19 cellular contexts compared by ENCODE assay signal in the genomic region with DNA sequence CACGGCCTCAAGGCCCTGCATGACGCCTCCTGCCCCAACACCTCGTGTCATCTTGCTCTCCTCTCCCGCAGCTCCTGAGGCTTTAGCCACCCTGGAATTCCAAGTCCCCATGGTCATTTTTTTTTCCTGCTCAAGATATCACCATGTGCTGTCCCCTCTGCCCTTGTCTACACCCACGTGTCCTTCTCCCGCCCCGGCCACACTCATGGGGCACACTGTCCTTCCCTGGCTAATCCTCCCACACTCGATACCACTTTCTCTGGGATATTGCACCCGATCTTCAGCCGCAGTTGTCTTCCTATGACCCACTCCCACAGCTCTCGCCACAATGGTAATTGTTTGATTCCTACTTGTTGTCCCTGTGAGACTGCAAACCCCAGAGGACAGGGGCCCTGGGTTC.
"Had no signal": no experiment of that assay in that cellular context is flagged by ENCODE, and none has a peak within 500 bp of the region (broad histone marks: within the 10 kb centered on the region; RNA-seq: fewer than 3 reads in every experiment).

No MANE protein-coding gene starts in this region.

- H3K4me2 ChIP-seq: smooth muscle cell had no signal

- H3K27ac ChIP-seq: body of pancreas, esophagus squamous epithelium, prostate gland, stomach had no signal

- H3K4me3 ChIP-seq: body of pancreas, esophagus squamous epithelium, lung, prostate gland, smooth muscle cell, stomach had no signal

- H3K27me3 ChIP-seq: body of pancreas, stomach had no signal

- H3K36me3 ChIP-seq: esophagus squamous epithelium, prostate gland, stomach had no signal

- H3K27ac Mint-ChIP-seq: activated CD4-positive, alpha-beta T cell treated with anti-CD3 and anti-CD28 coated beads, Interleukin-2, amount 10 ng/mL, durations not matched to agents 7 days and 5 days; activated naive CD4-positive, alpha-beta T cell treated with anti-CD3 and anti-CD28 coated beads for 36 hours; effector memory CD8-positive, alpha-beta T cell; natural killer cell treated with Interleukin-12 subunit alpha and Interleukin-12 subunit beta and Interleukin-15 and Interleukin-18, amount 100 ng/mL, for 72 hours; T-cell had no signal

- ATAC-seq: activated CD4-positive, CD25-positive, alpha-beta regulatory T cell treated with anti-CD3 and anti-CD28 coated beads, Interleukin-2, amount 50 U/mL, for 24 hours; activated T-cell treated with anti-CD3 and anti-CD28 coated beads, Interleukin-2, amount 50 U/mL, for 4 hours; body of pancreas; effector memory CD8-positive, alpha-beta T cell; natural killer cell treated with Interleukin-12 subunit alpha and Interleukin-12 subunit beta and Interleukin-15 and Interleukin-18, amount 100 ng/mL, for 72 hours; sciatic nerve; stimulated activated effector memory CD8-positive, alpha-beta T cell treated with anti-CD3 and anti-CD28 coated beads, Interleukin-12 subunit alpha, Interleukin-12 subunit beta, amount 100 ng/mL, for 72 hours; T-cell had no signal

- H3K9me3 Mint-ChIP-seq: activated CD4-positive, alpha-beta T cell treated with anti-CD3 and anti-CD28 coated beads, Interleukin-2, amount 10 ng/mL, durations not matched to agents 7 days and 5 days; activated naive CD4-positive, alpha-beta T cell treated with anti-CD3 and anti-CD28 coated beads for 36 hours; activated T-cell treated with anti-CD3 and anti-CD28 coated beads, Interleukin-2, amount 50 U/mL, for 4 hours; effector memory CD8-positive, alpha-beta T cell; natural killer cell treated with Interleukin-12 subunit alpha and Interleukin-12 subunit beta and Interleukin-15 and Interleukin-18, amount 100 ng/mL, for 72 hours; stimulated activated effector memory CD8-positive, alpha-beta T cell treated with anti-CD3 and anti-CD28 coated beads, Interleukin-12 subunit alpha, Interleukin-12 subunit beta, amount 100 ng/mL, for 72 hours; T-cell had no signal

- DNase-seq: activated CD4-positive, alpha-beta T cell treated with anti-CD3 and anti-CD28 coated beads, Interleukin-2, amount 10 ng/mL, durations not matched to agents 7 days and 5 days; activated CD8-positive, alpha-beta memory T cell treated with anti-CD3 and anti-CD28 coated beads, Interleukin-2, amount 50 U/mL, for 4 hours; activated naive CD4-positive, alpha-beta T cell treated with anti-CD3 and anti-CD28 coated beads for 36 hours; activated T-cell treated with anti-CD3 and anti-CD28 coated beads, Interleukin-2, amount 50 U/mL, for 4 hours; body of pancreas; caudate nucleus; effector memory CD8-positive, alpha-beta T cell; esophagus squamous epithelium; stimulated activated CD4-positive, alpha-beta T cell treated with anti-CD3 and anti-CD28 coated beads, Interleukin-4, amount 100 ng/mL, for 24 hours; stomach; T-cell; T-helper 9 cell had no signal

- H3K4me1 ChIP-seq: body of pancreas, prostate gland had no signal

- H3K4me3 Mint-ChIP-seq: activated CD4-positive, alpha-beta T cell treated with anti-CD3 and anti-CD28 coated beads, Interleukin-2, amount 10 ng/mL, durations not matched to agents 7 days and 5 days; activated naive CD4-positive, alpha-beta T cell treated with anti-CD3 and anti-CD28 coated beads for 36 hours; activated T-cell treated with anti-CD3 and anti-CD28 coated beads, Interleukin-2, amount 50 U/mL, for 4 hours; effector memory CD8-positive, alpha-beta T cell; natural killer cell treated with Interleukin-12 subunit alpha and Interleukin-12 subunit beta and Interleukin-15 and Interleukin-18, amount 100 ng/mL, for 72 hours; stimulated activated effector memory CD8-positive, alpha-beta T cell treated with anti-CD3 and anti-CD28 coated beads, Interleukin-12 subunit alpha, Interleukin-12 subunit beta, amount 100 ng/mL, for 72 hours; T-cell had no signal

- H3K9me3 ChIP-seq: body of pancreas, esophagus squamous epithelium, prostate gland, stomach had no signal
